ENCODE assay signal across 9 cellular contexts in the genomic region with DNA sequence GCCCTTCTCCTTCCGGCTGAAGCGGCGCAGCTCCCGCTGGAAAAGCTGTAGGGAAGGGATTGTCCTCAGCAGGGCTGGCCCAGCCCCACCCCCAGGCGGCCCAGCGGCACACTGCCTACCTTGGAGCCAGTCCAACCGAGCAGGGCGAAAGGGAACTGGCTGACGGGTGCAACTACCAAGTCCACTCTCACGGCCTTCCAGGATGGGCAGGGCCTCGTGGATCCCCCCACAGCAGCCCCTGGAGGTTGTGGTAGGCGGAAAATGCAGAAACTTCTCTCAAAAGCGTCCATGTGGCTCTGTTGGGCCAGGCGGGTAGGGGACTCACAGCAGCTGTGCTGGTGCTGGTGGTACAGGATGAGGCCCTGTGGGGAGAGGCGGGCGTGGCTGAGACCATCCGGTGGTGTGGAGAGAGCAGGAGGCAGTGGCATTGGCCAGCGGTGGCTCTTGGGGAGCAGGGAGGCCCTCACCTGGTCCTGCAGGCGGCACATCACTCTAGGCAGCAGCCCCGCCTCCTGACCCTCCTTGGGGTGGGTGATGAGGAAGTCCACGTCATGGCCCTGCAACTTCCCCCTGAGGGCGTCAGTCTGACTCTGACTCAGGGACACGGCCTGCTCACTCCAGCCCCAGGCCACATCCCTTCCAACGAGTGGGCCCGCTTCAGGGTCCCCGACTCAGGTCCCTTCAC. TPM values are rescaled to one million over a fixed set of nuclear protein-coding genes. Genes with fewer than 3 reads are reported as not detected.
DNase-seq lines count a peak whose midpoint lies in the region; ATAC-seq, FAIRE-seq and TF ChIP-seq lines count a peak whose summit lies in the region.
"Had no signal": no experiment of that assay in that cellular context is flagged by ENCODE, and none has a peak within 500 bp of the region (broad histone marks: within the 10 kb centered on the region; RNA-seq: fewer than 3 reads in every experiment).

No MANE protein-coding gene starts in this region.

- H3K9me3 ChIP-seq in right cardiac atrium (ENCODE audit: control insufficient read depth, low read length), result no peaks in the 10 kb centered on the region
- H3K9me3 ChIP-seq in spleen, result no peaks in the 10 kb centered on the region

- peaks cover 13% of the 10 kb centered on the region for H3K4me1 Mint-ChIP-seq in activated T-helper 17 cell treated with anti-CD3 and anti-CD28 coated beads, Interleukin-2, amount 50 U/mL, for 72 hours

- intact Hi-C loops in right cardiac atrium (cut with DNase I), result loop anchor here in 3 of 4 donors (5.0 to 10.0 kb wide), 2 partner anchors 113 to 121 kb away; partner anchors contain the start of gene GCK (in 1 of the 3)
- intact Hi-C loops in spleen (cut with DNase I; ENCODE audit: low total_unique reads), result no loop called here

- peak in 3 of 11 experiments; percentile 18 to 22 (median 20) for TF ChIP-seq CTCF in spleen (IDR thresholded peaks at IDR 0.05 in 8 of 11, conservative IDR thresholded peaks at IDR 0.05 in 3 of 11)

- peak; percentile 86 for ATAC-seq in activated T-helper 17 cell treated with anti-CD3 and anti-CD28 coated beads, Interleukin-2, amount 50 U/mL, for 72 hours (replicated peaks)
- ATAC-seq in right cardiac atrium, result peak; percentile 61 to 77

- WGBS in right cardiac atrium, result 52% methylated on average over 26 of the region's 26 CpGs
- 21 to 58% (median 40%) methylated on average over 8 to 26 of the region's 26 CpGs for WGBS in spleen, 5 donors

- H3K36me3 ChIP-seq in spleen, result peaks cover 0 to 68% (median 56%) of the 10 kb centered on the region in 6 donors

- peak; percentile 81 for FAIRE-seq in HTR-8/SVneo (lab: Jason Lieb, UNC)
- FAIRE-seq: A204.1 had no signal

- H3K27ac ChIP-seq in right cardiac atrium (ENCODE audit: low read length) (peak overlapping the region; percentile 63), spleen (peak overlapping the region; percentile 86 to 98 (median 94))

- TF ChIP-seq POLR2A in spleen (IDR thresholded peaks at IDR 0.05), result no peak

- H3K36me3 Mint-ChIP-seq in activated T-helper 17 cell treated with anti-CD3 and anti-CD28 coated beads, Interleukin-2, amount 50 U/mL, for 72 hours (ENCODE audit: low read depth), result peaks cover 69% of the 10 kb centered on the region

- no peaks in the 10 kb centered on the region for H3K27me3 Mint-ChIP-seq in activated T-helper 17 cell treated with anti-CD3 and anti-CD28 coated beads, Interleukin-2, amount 50 U/mL, for 72 hours

- H3K27ac Mint-ChIP-seq in activated T-helper 17 cell treated with anti-CD3 and anti-CD28 coated beads, Interleukin-2, amount 50 U/mL, for 72 hours, result no peak overlapping the region

- no peak overlapping the region for H3K4me3 ChIP-seq in right cardiac atrium (ENCODE audit: low read length)
- peak overlapping the region in 3 of 8 donors; percentile 2 to 61 (median 4) for H3K4me3 ChIP-seq in spleen

- H3K27me3 ChIP-seq in right cardiac atrium (ENCODE audit: control insufficient read depth, insufficient read depth) (no peaks in the 10 kb centered on the region), spleen (replicated peaks in 1 of 7) (no peaks in the 10 kb centered on the region)

- DNase-seq in SIG-M5 treated with dmso at 0.1 percent for 504 hours (lab: John Stamatoyannopoulos, UW; ENCODE audit: unreplicated experiment), result peak; percentile 47
- DNase-seq in SIG-M5 (lab: John Stamatoyannopoulos, UW), result no peak
- DNase-seq in HTR-8/SVneo (ENCODE audit: insufficient read length, low spot score), result peak; percentile 60
- peak; percentile 80 to 93 (median 90) for DNase-seq in right cardiac atrium
- peak; percentile 98 for DNase-seq in spleen
- DNase-seq in NCI-H446 treated with DMSO at 0.1 percent for 48 hours (lab: John Stamatoyannopoulos, UW), result no peak
- no peak for DNase-seq in DMS53 treated with DMSO at 0.1 percent for 48 hours (lab: John Stamatoyannopoulos, UW; ENCODE audit: unreplicated experiment)

- no peaks in the 10 kb centered on the region for H3K9me3 Mint-ChIP-seq in activated T-helper 17 cell treated with anti-CD3 and anti-CD28 coated beads, Interleukin-2, amount 50 U/mL, for 72 hours

- H3K4me1 ChIP-seq in right cardiac atrium (ENCODE audit: control insufficient read depth, insufficient read depth, low read length) (no peaks in the 10 kb centered on the region), spleen (peaks cover 18 to 83% (median 48%) of the 10 kb centered on the region in 6 donors)

- H3K4me3 Mint-ChIP-seq in activated T-helper 17 cell treated with anti-CD3 and anti-CD28 coated beads, Interleukin-2, amount 50 U/mL, for 72 hours, result no peak overlapping the region

RNA-seq across cellular contexts. Expression of gene PGAM2, which starts 8.4 kb away (rescaled TPM):
- total RNA-seq in activated T-helper 17 cell treated with anti-CD3 and anti-CD28 coated beads, Interleukin-2, amount 50 U/mL, for 72 hours, result 1 to 10 TPM in 1 of 2 donors, not detected in 1; 2.4 TPM
- total RNA-seq in right cardiac atrium (1,000 to 10,000 TPM in 2 of 4 donors, 100 to 1,000 TPM in 2; 946 to 1,159 (median 1,024) TPM), spleen (1 to 10 TPM in 4 of 7 donors, under 1 TPM in 2, not detected in 1; 0.75 to 2.8 (median 1.2) TPM)
- polyA plus RNA-seq in right cardiac atrium (2,530 TPM), spleen (1 to 10 TPM; 1.6 to 4.0 (median 2.6) TPM)

RNA-seq across cellular contexts. Expression of gene POLM, which starts 8.5 kb away (rescaled TPM):
- total RNA-seq in activated T-helper 17 cell treated with anti-CD3 and anti-CD28 coated beads, Interleukin-2, amount 50 U/mL, for 72 hours, result 10 to 100 TPM; 27.8 to 33.9 TPM
- total RNA-seq in right cardiac atrium (10 to 100 TPM; 24.5 to 28.9 (median 25.8) TPM), spleen (100 to 1,000 TPM in 1 of 7 donors, 10 to 100 TPM in 6; 42.8 to 104 (median 63.4) TPM)
- polyA plus RNA-seq in right cardiac atrium (16.6 TPM), spleen (10 to 100 TPM; 22.0 to 44.9 (median 30.3) TPM)

RNA-seq across cellular contexts. Expression of gene DBNL, which starts 29.3 kb away (rescaled TPM):
- 100 to 1,000 TPM in 1 of 2 donors, 10 to 100 TPM in 1; 93.8 to 137 TPM for total RNA-seq in activated T-helper 17 cell treated with anti-CD3 and anti-CD28 coated beads, Interleukin-2, amount 50 U/mL, for 72 hours
- total RNA-seq in right cardiac atrium (10 to 100 TPM; 34.3 to 44.6 (median 38.1) TPM), spleen (100 to 1,000 TPM; 169 to 257 (median 210) TPM)
- polyA plus RNA-seq in right cardiac atrium (37.5 TPM), spleen (100 to 1,000 TPM; 118 to 205 (median 134) TPM)

RNA-seq across cellular contexts. Expression of gene AEBP1, which starts 30.3 kb away (rescaled TPM):
- 1 to 10 TPM; 1.2 to 5.3 TPM for total RNA-seq in activated T-helper 17 cell treated with anti-CD3 and anti-CD28 coated beads, Interleukin-2, amount 50 U/mL, for 72 hours
- total RNA-seq in right cardiac atrium, result 100 to 1,000 TPM in 2 of 4 donors, 10 to 100 TPM in 2; 81.0 to 124 (median 103) TPM
- polyA plus RNA-seq in right cardiac atrium, result 62.8 TPM
- 100 to 1,000 TPM in 2 of 7 donors, 10 to 100 TPM in 5; 67.5 to 106 (median 88.3) TPM for total RNA-seq in spleen
- polyA plus RNA-seq in spleen, result 10 to 100 TPM; 41.3 to 71.7 (median 49.7) TPM

RNA-seq across cellular contexts. Expression of gene POLD2, which starts 49.5 kb away (rescaled TPM):
- total RNA-seq in activated T-helper 17 cell treated with anti-CD3 and anti-CD28 coated beads, Interleukin-2, amount 50 U/mL, for 72 hours, result 100 to 1,000 TPM; 114 to 181 TPM
- total RNA-seq in right cardiac atrium (100 to 1,000 TPM in 1 of 4 donors, 10 to 100 TPM in 3; 85.8 to 110 (median 99.0) TPM), spleen (10 to 100 TPM; 31.9 to 73.0 (median 40.9) TPM)
- polyA plus RNA-seq in right cardiac atrium (86.6 TPM), spleen (10 to 100 TPM; 53.7 to 79.1 (median 69.4) TPM)

Comparison
In these comparisons a context has a peak if more than half of its experiments do, and no peak if none do; other contexts are left out.
1. DNase-seq: peak in SIG-M5 treated with dmso at 0.1 percent for 504 hours (single experiment), HTR-8/SVneo (single experiment), right cardiac atrium (3 of 3) and spleen (single experiment); none in SIG-M5 (single experiment), NCI-H446 treated with DMSO at 0.1 percent for 48 hours (single experiment) and DMS53 treated with DMSO at 0.1 percent for 48 hours (single experiment).
2. RNA of gene PGAM2, which starts 8.4 kb away (total RNA-seq): 946 to 1,159 TPM in right cardiac atrium; 2.4 TPM in activated T-helper 17 cell treated with anti-CD3 and anti-CD28 coated beads, Interleukin-2, amount 50 U/mL, for 72 hours and 0.75 to 2.8 TPM in spleen; every median in the first group is over 100 times any median in the second.